ENCODE assay signal across 13 cellular contexts in the genomic region with DNA sequence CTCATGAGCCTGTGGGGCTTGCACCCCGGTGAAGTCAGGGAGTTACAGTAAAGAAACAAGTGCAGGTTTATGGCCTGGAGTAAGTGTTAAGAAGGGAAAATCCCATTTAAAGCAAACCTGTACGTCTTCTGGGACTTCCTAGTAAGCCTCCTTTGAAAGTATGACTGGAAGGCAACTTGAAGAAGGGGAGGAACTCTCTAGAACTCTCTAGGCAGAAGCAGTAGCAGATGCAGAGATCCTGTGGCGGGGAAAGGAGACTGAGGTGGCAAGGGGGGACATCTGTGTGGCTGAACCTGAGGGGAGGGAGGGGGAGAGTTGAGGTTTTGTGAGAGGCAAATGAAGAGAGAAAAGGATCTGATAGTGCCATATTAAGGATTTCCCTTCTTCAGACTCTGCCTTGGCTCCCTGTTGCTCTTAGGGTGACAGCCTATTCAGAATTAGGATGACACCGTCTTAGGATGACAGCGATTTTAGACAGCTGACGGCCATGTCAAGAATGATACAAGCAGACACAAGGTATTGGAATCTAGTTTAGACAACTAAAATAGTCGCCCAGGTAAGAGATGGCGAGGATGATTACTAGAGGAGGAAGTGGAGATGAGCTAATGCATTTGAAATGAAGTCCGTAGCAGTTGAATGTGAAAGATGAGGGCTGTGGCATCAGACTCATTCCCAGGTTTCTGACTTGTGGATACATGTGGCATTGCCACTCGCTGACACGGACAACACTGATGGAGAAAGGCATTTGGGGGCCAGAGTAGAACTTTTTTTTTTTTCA. TPM values are rescaled to one million over a fixed set of nuclear protein-coding genes. Genes with fewer than 3 reads are reported as not detected.
A peak's percentile ranks its signal among the peaks of the same experiment; 100 is the strongest.
DNase-seq lines count a peak whose midpoint lies in the region; ATAC-seq and TF ChIP-seq lines count a peak whose summit lies in the region.
"Had no signal": no experiment of that assay in that cellular context is flagged by ENCODE, and none has a peak within 500 bp of the region (broad histone marks: within the 10 kb centered on the region; RNA-seq: fewer than 3 reads in every experiment).

No MANE protein-coding gene starts in this region.

- no peak overlapping the region for H3K18ac ChIP-seq in H9 (ENCODE audit: insufficient read length, low read depth, low read length)

- H3K79me1 ChIP-seq in H9 (ENCODE audit: insufficient read depth, low read depth, low read length, poor library complexity, severe bottlenecking) = peaks cover 10% of the 10 kb centered on the region

- no peak overlapping the region for H3K9ac ChIP-seq in H9 (ENCODE audit: extremely low read depth, insufficient read length, low read length)

- H3K36me3 ChIP-seq in osteoblast (ENCODE audit: insufficient read depth, low read length) (peaks cover 22% of the 10 kb centered on the region), stomach (peaks cover 10 to 28% (median 24%) of the 10 kb centered on the region in 4 donors)

- peaks cover 41% of the 10 kb centered on the region; the same call in 1 of the 2 replicates for H3K79me2 ChIP-seq in H9 (ENCODE audit: insufficient read depth, low read length)
- peaks cover 95% of the 10 kb centered on the region for H3K79me2 ChIP-seq in osteoblast (ENCODE audit: insufficient read depth, low read length)

- H2BK5ac ChIP-seq in H9 (ENCODE audit: insufficient read length, low read length) = no peak overlapping the region

- peaks cover 21% of the 10 kb centered on the region for H3K36me3 Mint-ChIP-seq in activated CD4-positive, alpha-beta memory T cell treated with anti-CD3 and anti-CD28 coated beads for 36 hours
- peaks cover 23% of the 10 kb centered on the region for H3K36me3 Mint-ChIP-seq in activated CD4-positive, alpha-beta memory T cell treated with anti-CD3 and anti-CD28 coated beads, Interleukin-2, amount 10 ng/mL, durations not matched to agents 7 days and 5 days (ENCODE audit: low read depth)
- peaks cover 13 to 27% (median 21%) of the 10 kb centered on the region in 3 experiments for H3K36me3 Mint-ChIP-seq in H9 (ENCODE audit: insufficient read depth in 1 of 3, low read depth in 3 of 3)
- peaks cover 15% of the 10 kb centered on the region for H3K36me3 Mint-ChIP-seq in activated naive CD8-positive, alpha-beta T cell treated with anti-CD3 and anti-CD28 coated beads, Interleukin-2, amount 50 U/mL, for 24 hours (ENCODE audit: low read depth)

- no peak overlapping the region for H2BK15ac ChIP-seq in H9 (ENCODE audit: low read depth, low read length)

- H3K4ac ChIP-seq in H9 (ENCODE audit: low read depth, low read length) = no peak overlapping the region

- TF ChIP-seq CTCF in H9 (conservative IDR thresholded peaks at IDR 0.05) (0 out of 3 replicates have a peak, but pooled peaks have one; percentile 9), osteoblast (IDR thresholded peaks at IDR 0.05; ENCODE audit: extremely low read depth, low read depth, low read length) (no peak), stomach (IDR thresholded peaks at IDR 0.05) (no peak)

- CTCF ChIA-PET in activated CD4-positive, alpha-beta memory T cell treated with anti-CD3 and anti-CD28 coated beads for 36 hours (lab: Charles Lee) = no interaction called here
- CTCF ChIA-PET in activated CD4-positive, alpha-beta memory T cell treated with anti-CD3 and anti-CD28 coated beads, Interleukin-2, amount 10 ng/mL, durations not matched to agents 7 days and 5 days (lab: Charles Lee) = no interaction called here

- H3K14ac ChIP-seq in H9 (ENCODE audit: insufficient read depth, low read length) = no peak overlapping the region

- no peak overlapping the region for H4K91ac ChIP-seq in H9 (ENCODE audit: insufficient read length, low read depth, low read length)

- WGBS in H9 (ENCODE audit: extremely low coverage, insufficient read length, low lambda C conversion rate) = no CpG with 5 or more reads among the region's 11 CpGs
- 88 to 91% (median 90%) methylated on average over 11 of the region's 11 CpGs for WGBS in stomach, 5 donors

- no peak overlapping the region for H3K23ac ChIP-seq in H9 (ENCODE audit: insufficient read length, low read depth, low read length)

- no peaks in the 10 kb centered on the region for H3K4me1 ChIP-seq in H9 (ENCODE audit: insufficient read depth, low read length)
- peaks cover 15% of the 10 kb centered on the region for H3K4me1 ChIP-seq in osteoblast (ENCODE audit: insufficient read depth, low read length)
- H3K4me1 ChIP-seq in stomach = peaks cover 11 to 94% (median 56%) of the 10 kb centered on the region in 4 donors

- H4K8ac ChIP-seq in H9 (replicated peaks; ENCODE audit: insufficient read length, low read depth, low read length) = no peak overlapping the region

- H3T11ph ChIP-seq in H9 (ENCODE audit: low read length) = no peak overlapping the region

- H3K9me3 ChIP-seq in H9 (ENCODE audit: control insufficient read depth, low read depth, low read length) (no peaks in the 10 kb centered on the region), osteoblast (ENCODE audit: low read depth, low read length) (no peaks in the 10 kb centered on the region), stomach (no peaks in the 10 kb centered on the region)
- H3K9me3 ChIP-seq: thoracic aorta had no signal

- H2AK5ac ChIP-seq in H9 (ENCODE audit: insufficient read length, low read length) = no peak overlapping the region

- H3K4me1 Mint-ChIP-seq in activated CD4-positive, alpha-beta memory T cell treated with anti-CD3 and anti-CD28 coated beads for 36 hours (ENCODE audit: low read depth) = peaks cover 60% of the 10 kb centered on the region
- peaks cover 45% of the 10 kb centered on the region for H3K4me1 Mint-ChIP-seq in activated CD4-positive, alpha-beta memory T cell treated with anti-CD3 and anti-CD28 coated beads, Interleukin-2, amount 10 ng/mL, durations not matched to agents 7 days and 5 days
- peaks cover 11 to 19% of the 10 kb centered on the region in 2 experiments for H3K4me1 Mint-ChIP-seq in H9
- peaks cover 57% of the 10 kb centered on the region for H3K4me1 Mint-ChIP-seq in activated naive CD8-positive, alpha-beta T cell treated with anti-CD3 and anti-CD28 coated beads, Interleukin-2, amount 50 U/mL, for 24 hours

- H3K4me3 ChIP-seq in osteoblast (ENCODE audit: insufficient read depth, low read length) (no peak overlapping the region), stomach (no peak overlapping the region)
- H3K4me3 ChIP-seq: thoracic aorta had no signal

- no peak overlapping the region for H2BK120ac ChIP-seq in H9 (ENCODE audit: low read depth, low read length, poor library complexity, severe bottlenecking)

- H3K4me3 Mint-ChIP-seq in activated CD4-positive, alpha-beta memory T cell treated with anti-CD3 and anti-CD28 coated beads for 36 hours = no peak overlapping the region
- H3K4me3 Mint-ChIP-seq in activated CD4-positive, alpha-beta memory T cell treated with anti-CD3 and anti-CD28 coated beads, Interleukin-2, amount 10 ng/mL, durations not matched to agents 7 days and 5 days = no peak overlapping the region
- no peak overlapping the region for H3K4me3 Mint-ChIP-seq in H9
- no peak overlapping the region for H3K4me3 Mint-ChIP-seq in activated naive CD8-positive, alpha-beta T cell treated with anti-CD3 and anti-CD28 coated beads, Interleukin-2, amount 50 U/mL, for 24 hours
- H3K4me3 Mint-ChIP-seq: HFFc6 had no signal

- ATAC-seq in activated naive CD8-positive, alpha-beta T cell treated with anti-CD3 and anti-CD28 coated beads, Interleukin-2, amount 50 U/mL, for 24 hours = peak; percentile 30
- no peak for ATAC-seq in GM19324 (IDR thresholded peaks at IDR 0.05; ENCODE audit: low FRiP score, unreplicated experiment)

- no peak overlapping the region for H2BK12ac ChIP-seq in H9 (ENCODE audit: insufficient read length, low read depth, low read length)

- no peaks in the 10 kb centered on the region for H3K23me2 ChIP-seq in H9 (ENCODE audit: insufficient read length, low read depth, low read length, poor library complexity, severe bottlenecking)

- H4K5ac ChIP-seq in H9 (ENCODE audit: insufficient read length, low read depth, low read length) = no peak overlapping the region

- no peaks in the 10 kb centered on the region for H3K27me3 Mint-ChIP-seq in activated CD4-positive, alpha-beta memory T cell treated with anti-CD3 and anti-CD28 coated beads for 36 hours
- H3K27me3 Mint-ChIP-seq in activated CD4-positive, alpha-beta memory T cell treated with anti-CD3 and anti-CD28 coated beads, Interleukin-2, amount 10 ng/mL, durations not matched to agents 7 days and 5 days = no peaks in the 10 kb centered on the region
- no peaks in the 10 kb centered on the region for H3K27me3 Mint-ChIP-seq in H9 (ENCODE audit: low read depth)
- H3K27me3 Mint-ChIP-seq in activated naive CD8-positive, alpha-beta T cell treated with anti-CD3 and anti-CD28 coated beads, Interleukin-2, amount 50 U/mL, for 24 hours = no peaks in the 10 kb centered on the region

- H2BK20ac ChIP-seq in H9 (ENCODE audit: low read depth, low read length, poor library complexity, severe bottlenecking) = no peak overlapping the region

- H3K27ac ChIP-seq in H9 (ENCODE audit: insufficient read length, low read depth, low read length) (no peak overlapping the region), osteoblast (ENCODE audit: low read depth, low read length) (no peak overlapping the region), stomach (no peak overlapping the region)
- H3K27ac ChIP-seq: thoracic aorta had no signal

- no peak overlapping the region for H2AFZ ChIP-seq in H9 (ENCODE audit: low read length)
- no peak overlapping the region for H2AFZ ChIP-seq in osteoblast (ENCODE audit: low read length)

- intact Hi-C loops in activated CD4-positive, alpha-beta memory T cell treated with anti-CD3 and anti-CD28 coated beads for 36 hours (cut with micrococcal nuclease) = loop anchor here (2.0 kb wide), 2 partner anchors 31 to 45 kb away; no protein-coding TSS in a partner anchor
- intact Hi-C loops in stomach (cut with DNase I; ENCODE audit: low total_unique reads) = no loop called here

- peak overlapping the region; percentile 58 for H3K27ac Mint-ChIP-seq in activated CD4-positive, alpha-beta memory T cell treated with anti-CD3 and anti-CD28 coated beads for 36 hours
- no peak overlapping the region for H3K27ac Mint-ChIP-seq in activated CD4-positive, alpha-beta memory T cell treated with anti-CD3 and anti-CD28 coated beads, Interleukin-2, amount 10 ng/mL, durations not matched to agents 7 days and 5 days
- H3K27ac Mint-ChIP-seq in H9 = peak overlapping the region in 1 of 3 experiments; percentile 42; a peak in 3 of 7 replicates
- H3K27ac Mint-ChIP-seq in activated naive CD8-positive, alpha-beta T cell treated with anti-CD3 and anti-CD28 coated beads, Interleukin-2, amount 50 U/mL, for 24 hours = peak overlapping the region; percentile 73
- H3K27ac Mint-ChIP-seq: HFFc6 had no signal

- DNase-seq in activated CD4-positive, alpha-beta memory T cell treated with anti-CD3 and anti-CD28 coated beads for 36 hours = peak; percentile 62
- DNase-seq in activated CD4-positive, alpha-beta memory T cell treated with anti-CD3 and anti-CD28 coated beads, Interleukin-2, amount 10 ng/mL, durations not matched to agents 7 days and 5 days = no peak
- DNase-seq in H9 (no peak), osteoblast (ENCODE audit: insufficient read length, low spot score, missing footprints) (peak; percentile 8), NCI-H1694 treated with DMSO at 0.1 percent for 48 hours (lab: John Stamatoyannopoulos, UW) (no peak), stomach (no peak)
- DNase-seq in activated naive CD8-positive, alpha-beta T cell treated with anti-CD3 and anti-CD28 coated beads, Interleukin-2, amount 50 U/mL, for 24 hours = no peak
- DNase-seq: HFFc6, NCI-H2081 treated with DMSO at 0.1 percent for 48 hours, NCI-H774, small intestine had no signal

- TF ChIP-seq EP300 in stomach (IDR thresholded peaks at IDR 0.05) = no peak

- no peaks in the 10 kb centered on the region for H3K9me3 Mint-ChIP-seq in activated CD4-positive, alpha-beta memory T cell treated with anti-CD3 and anti-CD28 coated beads for 36 hours
- no peaks in the 10 kb centered on the region for H3K9me3 Mint-ChIP-seq in activated CD4-positive, alpha-beta memory T cell treated with anti-CD3 and anti-CD28 coated beads, Interleukin-2, amount 10 ng/mL, durations not matched to agents 7 days and 5 days
- H3K9me3 Mint-ChIP-seq in H9 = no peaks in the 10 kb centered on the region
- H3K9me3 Mint-ChIP-seq in activated naive CD8-positive, alpha-beta T cell treated with anti-CD3 and anti-CD28 coated beads, Interleukin-2, amount 50 U/mL, for 24 hours = no peaks in the 10 kb centered on the region
- H3K9me3 Mint-ChIP-seq: HFFc6 had no signal

- POLR2A ChIA-PET in activated CD4-positive, alpha-beta memory T cell treated with anti-CD3 and anti-CD28 coated beads for 36 hours (lab: Charles Lee) = no interaction called here
- POLR2A ChIA-PET in activated CD4-positive, alpha-beta memory T cell treated with anti-CD3 and anti-CD28 coated beads, Interleukin-2, amount 10 ng/mL, durations not matched to agents 7 days and 5 days (lab: Charles Lee) = no interaction called here

- TF ChIP-seq POLR2A in stomach (IDR thresholded peaks at IDR 0.05) = no peak

- H4K20me1 ChIP-seq in H9 (ENCODE audit: control insufficient read depth, insufficient read depth, insufficient read length) = no peaks in the 10 kb centered on the region
- H4K20me1 ChIP-seq in osteoblast (ENCODE audit: insufficient read depth, low read length) = peaks cover 75% of the 10 kb centered on the region

- no peak overlapping the region for H3K56ac ChIP-seq in H9 (ENCODE audit: insufficient read length, low read depth, low read length)

- H3K4me2 ChIP-seq in H9 (ENCODE audit: insufficient read depth, insufficient read length, low read length) (no peak overlapping the region), osteoblast (ENCODE audit: insufficient read depth, low read length) (no peak overlapping the region)

- H3K27me3 ChIP-seq in H9 (ENCODE audit: insufficient read depth, low read length) (no peaks in the 10 kb centered on the region), osteoblast (ENCODE audit: insufficient read depth, low read length) (no peaks in the 10 kb centered on the region), stomach (no peaks in the 10 kb centered on the region)

RNA-seq across cellular contexts. Expression of gene CUL1, which starts 29.0 kb away (rescaled TPM):
- total RNA-seq in activated CD4-positive, alpha-beta memory T cell treated with anti-CD3 and anti-CD28 coated beads for 36 hours = 10 to 100 TPM; 64.7 to 69.6 TPM
- total RNA-seq in activated CD4-positive, alpha-beta memory T cell treated with anti-CD3 and anti-CD28 coated beads, Interleukin-2, amount 10 ng/mL, durations not matched to agents 7 days and 5 days = 10 to 100 TPM; 46.9 to 48.7 TPM
- 70.7 and 72.3 TPM in 2 replicates for total RNA-seq in H9 (2021)
- total RNA-seq in osteoblast = 39.8 and 43.0 TPM in 2 replicates
- total RNA-seq in stomach = 10 to 100 TPM; 23.8 to 56.4 (median 37.8) TPM
- polyA plus RNA-seq in stomach = 10 to 100 TPM; 22.5 to 33.5 (median 23.3) TPM

Comparison
In these comparisons a context has a peak if more than half of its experiments do, and no peak if none do; other contexts are left out.
1. DNase-seq: peak in activated CD4-positive, alpha-beta memory T cell treated with anti-CD3 and anti-CD28 coated beads for 36 hours (single experiment) and osteoblast (single experiment); none in activated CD4-positive, alpha-beta memory T cell treated with anti-CD3 and anti-CD28 coated beads, Interleukin-2, amount 10 ng/mL, durations not matched to agents 7 days and 5 days (single experiment), H9 (single experiment), activated naive CD8-positive, alpha-beta T cell treated with anti-CD3 and anti-CD28 coated beads, Interleukin-2, amount 50 U/mL, for 24 hours (single experiment), NCI-H1694 treated with DMSO at 0.1 percent for 48 hours (single experiment) and stomach (single experiment).